Comparison of ENCODE assay signal across 1 cellular context in the genomic region with DNA sequence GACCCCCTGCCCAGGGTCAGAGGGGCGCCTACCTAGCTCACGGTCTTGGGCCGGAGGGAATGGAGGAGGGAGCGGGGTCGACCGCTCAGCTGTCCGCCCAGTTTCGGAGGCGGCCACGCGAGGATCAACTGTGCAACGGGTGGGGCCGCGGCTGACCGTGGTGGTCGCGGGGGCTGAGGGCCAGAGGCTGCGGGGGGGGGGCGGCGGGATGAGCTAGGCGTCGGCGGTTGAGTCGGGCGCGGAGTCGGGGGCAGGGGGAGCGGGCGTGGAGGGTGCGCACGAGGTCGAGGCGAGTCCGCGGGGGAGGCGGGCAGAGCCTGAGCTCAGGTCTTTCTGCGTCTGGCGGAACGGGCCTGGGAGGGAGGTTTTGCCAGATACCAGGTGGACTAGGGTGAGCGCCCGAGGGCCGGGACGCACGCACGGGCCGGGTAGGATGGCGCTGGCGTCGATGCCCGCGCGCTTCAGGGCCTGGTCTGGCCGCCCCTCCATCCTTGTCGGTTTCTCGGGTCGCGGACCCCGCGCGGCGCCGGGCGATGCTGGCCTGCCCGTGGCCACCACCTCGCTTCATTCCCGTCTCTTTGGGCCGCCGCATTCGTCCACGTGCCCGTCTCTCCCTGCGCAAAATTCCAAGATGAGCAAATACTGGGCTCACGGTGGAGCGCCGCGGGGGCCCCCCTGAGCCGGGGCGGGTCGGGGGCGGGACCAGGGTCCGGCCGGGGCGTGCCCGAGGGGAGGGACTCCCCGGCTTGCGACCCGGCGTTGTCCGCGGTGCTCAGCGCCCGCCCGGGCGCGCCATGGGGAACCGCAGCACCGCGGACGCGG.
TF ChIP-seq lines count a peak whose summit lies in the region.

Gene DRD4 (plus strand): TSS at position 759 of the 822 bp plus-strand sequence. CDS start 36 bp downstream, at position 795.

TF ChIP-seq in WTC11, 78 proteins besides CTCF, POLR2A, EP300 and RAD21 (continued from another document):
- no peak for TF ChIP-seq PRDM15 (CRISPR knock-in tag; IDR thresholded peaks at IDR 0.05)
- TF ChIP-seq FOXJ3 (CRISPR knock-in tag; IDR thresholded peaks at IDR 0.05; ENCODE audit: borderline replicate concordance) = no peak
- no peak for TF ChIP-seq NR1H2 (CRISPR knock-in tag; IDR thresholded peaks at IDR 0.05)
- no peak for TF ChIP-seq CDX4 (CRISPR knock-in tag; IDR thresholded peaks at IDR 0.05; ENCODE audit: borderline replicate concordance)
- TF ChIP-seq SP1 (CRISPR knock-in tag; conservative IDR thresholded peaks at IDR 0.05) = peak; percentile 29; the same call in 1 of the 2 replicates
- peak; percentile 60; the same call in 1 of the 2 replicates for TF ChIP-seq ZNF121 (CRISPR knock-in tag; IDR thresholded peaks at IDR 0.05)
- TF ChIP-seq MYBL2 (CRISPR knock-in tag; IDR thresholded peaks at IDR 0.05) = peak; percentile 37; the same call in 1 of the 2 replicates
- no peak; the same call in 1 of the 2 replicates for TF ChIP-seq FOXP1 (CRISPR knock-in tag; IDR thresholded peaks at IDR 0.05; ENCODE audit: borderline replicate concordance)
- TF ChIP-seq E2F4 (CRISPR knock-in tag; IDR thresholded peaks at IDR 0.05; ENCODE audit: borderline replicate concordance, low read depth) = 0 out of 2 replicates have a peak, but pooled peaks have one; percentile 59
- peak; percentile 52; the same call in 1 of the 2 replicates for TF ChIP-seq ZBTB21 (CRISPR knock-in tag; IDR thresholded peaks at IDR 0.05; ENCODE audit: borderline replicate concordance)
- TF ChIP-seq TCF7 (CRISPR knock-in tag; IDR thresholded peaks at IDR 0.05; ENCODE audit: low read depth) = no peak
- TF ChIP-seq ZBTB43 (CRISPR knock-in tag; IDR thresholded peaks at IDR 0.05) = peak; percentile 25; the same call in 1 of the 2 replicates
- TF ChIP-seq ESRRA (CRISPR knock-in tag; IDR thresholded peaks at IDR 0.05; ENCODE audit: borderline replicate concordance) = no peak
- peak; percentile 41; the same call in 1 of the 2 replicates for TF ChIP-seq USF1 (CRISPR knock-in tag; IDR thresholded peaks at IDR 0.05)
